In genomic region chr6:52360601-52361346, GRCh38 we compare ENCODE assay signal across 9 cellular contexts. TPM values are rescaled to one million over a fixed set of nuclear protein-coding genes. Genes with fewer than 3 reads are reported as not detected.
DNase-seq lines count a peak whose midpoint lies in the region; ATAC-seq and TF ChIP-seq lines count a peak whose summit lies in the region.
"Had no signal": no experiment of that assay in that cellular context is flagged by ENCODE, and none has a peak within 500 bp of the region (broad histone marks: within the 10 kb centered on the region; RNA-seq: fewer than 3 reads in every experiment).

No MANE protein-coding gene starts in this region.

- H2BK12ac ChIP-seq in trophoblast cell (ENCODE audit: low read length) = peak overlapping the region; percentile 97

- peaks cover 27 to 35% of the 10 kb centered on the region in 2 donors for H3K4me1 Mint-ChIP-seq in effector memory CD8-positive, alpha-beta T cell (ENCODE audit: low read depth in 2 of 2)

- H3K36me3 ChIP-seq in SK-N-SH (replicated peaks in 1 of 2; ENCODE audit: control insufficient read depth in 1 of 2, insufficient read depth in 2 of 2, low read length in 1 of 2) (no peaks in the 10 kb centered on the region), trophoblast cell (ENCODE audit: control insufficient read depth in 1 of 2, insufficient read depth in 2 of 2, low read length in 2 of 2) (no peaks in the 10 kb centered on the region)

- peaks cover 9% of the 10 kb centered on the region for H3F3A ChIP-seq in SK-N-SH (replicated peaks; ENCODE audit: insufficient read depth)

- H3K4me1 ChIP-seq in SK-N-SH (ENCODE audit: control insufficient read depth in 1 of 2, insufficient read depth in 2 of 2, low read depth in 1 of 2, low read length in 1 of 2) (peaks cover 0 to 28% of the 10 kb centered on the region in 2 experiments; a peak in 3 of 4 replicates), trophoblast cell (ENCODE audit: control insufficient read depth in 1 of 2, insufficient read depth in 2 of 2, low read length in 2 of 2) (peaks cover 11 to 14% of the 10 kb centered on the region in 2 experiments)

- TF ChIP-seq RAD21 in SK-N-SH (IDR thresholded peaks at IDR 0.05; ENCODE audit: low read length) = no peak

- H3K9me3 ChIP-seq in SK-N-SH = no peaks in the 10 kb centered on the region
- no peaks in the 10 kb centered on the region for H3K9me3 ChIP-seq in trophoblast cell (ENCODE audit: insufficient read depth, low read depth, low read length)

- CTCF ChIA-PET in SK-N-SH (lab: Yijun Ruan, JAX) = interaction anchor here (1.0 to 4.5 kb wide), 2 partner anchors 52 to 75 kb away, joined by 3 to 22 read pairs; partner anchors contain the start of gene MCM3

- H2AFZ ChIP-seq in SK-N-SH (ENCODE audit: low read depth) (no peak overlapping the region), trophoblast cell (ENCODE audit: insufficient read depth, low read length, poor library complexity) (no peak overlapping the region)

- H2BK5ac ChIP-seq in trophoblast cell (ENCODE audit: low read depth, low read length, poor library complexity) = peak overlapping the region; percentile 99

- H3K14ac ChIP-seq in trophoblast cell (ENCODE audit: low read length) = peak overlapping the region; percentile 89

- peak; percentile 10 for DNase-seq in SK-N-SH
- peak; percentile 61 for DNase-seq in NCI-H69 (lab: John Stamatoyannopoulos, UW)
- DNase-seq in effector memory CD8-positive, alpha-beta T cell = no peak
- peak in 1 of 2 donors; percentile 30 for DNase-seq in trophoblast cell
- no peak for DNase-seq in amygdala (lab: John Stamatoyannopoulos, UW)
- DNase-seq in AG20443 (ENCODE audit: low spot score) = no peak
- DNase-seq: NCI-H1436 had no signal

- TF ChIP-seq EP300 in SK-N-SH (IDR thresholded peaks at IDR 0.05; ENCODE audit: borderline replicate concordance in 1 of 2, low read depth in 1 of 2, low read length in 1 of 2) = no peak

- peak overlapping the region in 1 of 2 experiments; percentile 80; a peak in 2 of 4 replicates for H3K27ac ChIP-seq in SK-N-SH (ENCODE audit: low read depth in 2 of 2, low read length in 1 of 2)
- H3K27ac ChIP-seq in trophoblast cell (ENCODE audit: low read depth, low read length) = peak overlapping the region; percentile 98

- H3K9ac ChIP-seq in SK-N-SH (no peak overlapping the region), trophoblast cell (ENCODE audit: low read length) (no peak overlapping the region)

- H4K8ac ChIP-seq in trophoblast cell (ENCODE audit: low read depth, low read length) = peak overlapping the region; percentile 84

- no peak overlapping the region for H3K4me2 ChIP-seq in SK-N-SH
- peak overlapping the region; percentile 93 for H3K4me2 ChIP-seq in trophoblast cell (ENCODE audit: low read length)

- no peaks in the 10 kb centered on the region for H3K27me3 Mint-ChIP-seq in effector memory CD8-positive, alpha-beta T cell

- H3K79me1 ChIP-seq in trophoblast cell (ENCODE audit: low read length) = peaks cover 30% of the 10 kb centered on the region

- peak overlapping the region; percentile 95 for H4K91ac ChIP-seq in trophoblast cell (ENCODE audit: low read depth, low read length)

- ATAC-seq in SK-N-SH treated with all-trans-retinoic acid at 6 μM for 48 hours (no peak), GM19452 (IDR thresholded peaks at IDR 0.05; ENCODE audit: unreplicated experiment) (no peak)
- no peak for ATAC-seq in effector memory CD8-positive, alpha-beta T cell (replicated peaks)

- WGBS in SK-N-SH (ENCODE audit: low lambda C conversion rate) = 87% methylated on average over 11 of the region's 11 CpGs
- no CpG with 5 or more reads among the region's 11 CpGs for WGBS in trophoblast cell (ENCODE audit: extremely low coverage, insufficient coverage, insufficient read length)

- H3K36me3 Mint-ChIP-seq in effector memory CD8-positive, alpha-beta T cell (ENCODE audit: insufficient read depth) = peaks cover 17% of the 10 kb centered on the region

- peak overlapping the region; percentile 81 for H3K4ac ChIP-seq in trophoblast cell (ENCODE audit: low read depth, low read length)

- H3K27ac Mint-ChIP-seq in effector memory CD8-positive, alpha-beta T cell = peak overlapping the region; percentile 89 to 95

- H3K23ac ChIP-seq in trophoblast cell (ENCODE audit: low read length) = no peak overlapping the region

- H3K4me3 Mint-ChIP-seq in effector memory CD8-positive, alpha-beta T cell = peak overlapping the region; percentile 94 to 98

- no peak for TF ChIP-seq CTCF in SK-N-SH (IDR thresholded peaks at IDR 0.05)

- H3K4me3 ChIP-seq in SK-N-SH (ENCODE audit: low read depth in 2 of 2, low read length in 1 of 2) (no peak overlapping the region), trophoblast cell (ENCODE audit: low read depth, low read length) (no peak overlapping the region)

- POLR2A ChIA-PET in SK-N-SH (lab: Yijun Ruan, JAX) = no interaction called here

- no peaks in the 10 kb centered on the region for H3K9me2 ChIP-seq in SK-N-SH

- no peak overlapping the region for H4K12ac ChIP-seq in trophoblast cell (ENCODE audit: low read depth, low read length)

- no peaks in the 10 kb centered on the region for H4K20me1 ChIP-seq in SK-N-SH (ENCODE audit: insufficient read depth)

- H3K18ac ChIP-seq in trophoblast cell (ENCODE audit: low read length) = peak overlapping the region; percentile 92

- H3K79me2 ChIP-seq in SK-N-SH (ENCODE audit: insufficient read depth) = no peaks in the 10 kb centered on the region
- H3K79me2 ChIP-seq in trophoblast cell (ENCODE audit: control insufficient read depth, insufficient read depth, low read length, poor library complexity) = peaks cover 21% of the 10 kb centered on the region

- H2BK120ac ChIP-seq in trophoblast cell (ENCODE audit: insufficient read depth, low read length, poor library complexity) = peak overlapping the region; percentile 99

- peak overlapping the region; percentile 59 for H2AK5ac ChIP-seq in trophoblast cell (ENCODE audit: low read length)

- H3K9me3 Mint-ChIP-seq in effector memory CD8-positive, alpha-beta T cell = no peaks in the 10 kb centered on the region

- H3K27me3 ChIP-seq in SK-N-SH (ENCODE audit: insufficient read depth) (no peaks in the 10 kb centered on the region), trophoblast cell (ENCODE audit: insufficient read depth, low read length) (no peaks in the 10 kb centered on the region)

TF ChIP-seq in SK-N-SH, 30 proteins besides CTCF, POLR2A, EP300 and RAD21 (continues in another document):
- TF ChIP-seq RCOR1 (IDR thresholded peaks at IDR 0.05; ENCODE audit: low read length) (no peak), MXI1 (IDR thresholded peaks at IDR 0.05; ENCODE audit: low read depth, low read length) (no peak), TAF1 (IDR thresholded peaks at IDR 0.05; ENCODE audit: borderline replicate concordance, low read depth, low read length) (no peak), CHD2 (IDR thresholded peaks at IDR 0.05; ENCODE audit: low read length, partially characterized antibody) (no peak), NFIC (IDR thresholded peaks at IDR 0.05; ENCODE audit: borderline replicate concordance) (no peak)
- TF ChIP-seq, protein P1, sequence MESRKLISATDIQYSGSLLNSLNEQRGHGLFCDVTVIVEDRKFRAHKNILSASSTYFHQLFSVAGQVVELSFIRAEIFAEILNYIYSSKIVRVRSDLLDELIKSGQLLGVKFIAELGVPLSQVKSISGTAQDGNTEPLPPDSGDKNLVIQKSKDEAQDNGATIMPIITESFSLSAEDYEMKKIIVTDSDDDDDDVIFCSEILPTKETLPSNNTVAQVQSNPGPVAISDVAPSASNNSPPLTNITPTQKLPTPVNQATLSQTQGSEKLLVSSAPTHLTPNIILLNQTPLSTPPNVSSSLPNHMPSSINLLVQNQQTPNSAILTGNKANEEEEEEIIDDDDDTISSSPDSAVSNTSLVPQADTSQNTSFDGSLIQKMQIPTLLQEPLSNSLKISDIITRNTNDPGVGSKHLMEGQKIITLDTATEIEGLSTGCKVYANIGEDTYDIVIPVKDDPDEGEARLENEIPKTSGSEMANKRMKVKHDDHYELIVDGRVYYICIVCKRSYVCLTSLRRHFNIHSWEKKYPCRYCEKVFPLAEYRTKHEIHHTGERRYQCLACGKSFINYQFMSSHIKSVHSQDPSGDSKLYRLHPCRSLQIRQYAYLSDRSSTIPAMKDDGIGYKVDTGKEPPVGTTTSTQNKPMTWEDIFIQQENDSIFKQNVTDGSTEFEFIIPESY (IDR thresholded peaks at IDR 0.05; ENCODE audit: borderline replicate concordance, low read depth) = no peak

TF ChIP-seq in SK-N-SH treated with all-trans-retinoic acid at 6 μM for 48 hours, 23 proteins besides CTCF, POLR2A, EP300 and RAD21 (continues in another document):
- no peak for TF ChIP-seq TSHZ2 (CRISPR knock-in tag; IDR thresholded peaks at IDR 0.05)

RNA-seq across cellular contexts. Expression of gene PAQR8, which starts 1.2 kb away (rescaled TPM):
- 2.3 and 2.4 TPM in 2 replicates for polyA plus RNA-seq in SK-N-SH (2012; rRNA removed)
- 2.2 and 3.1 TPM in 2 replicates for polyA plus RNA-seq in SK-N-SH (2012; cell fraction: cytosol; rRNA removed)
- 0.55 and 0.86 TPM in 2 replicates for polyA plus RNA-seq in SK-N-SH (2012; cell fraction: nucleus; rRNA removed)
- 141 and 153 TPM in 2 replicates for polyA plus RNA-seq in trophoblast cell (2013)

RNA-seq across cellular contexts. Expression of gene EFHC1, which starts 59.4 kb away (rescaled TPM):
- 39.4 and 54.3 TPM in 2 replicates for polyA plus RNA-seq in SK-N-SH (2012; rRNA removed)
- 20.2 and 22.6 TPM in 2 replicates for polyA plus RNA-seq in SK-N-SH (2012; cell fraction: cytosol; rRNA removed)
- polyA plus RNA-seq in SK-N-SH (2012; cell fraction: nucleus; rRNA removed) = 204 and 279 TPM in 2 replicates
- 6.3 and 7.2 TPM in 2 replicates for polyA plus RNA-seq in trophoblast cell (2013)

Comparison
In these comparisons a context has a peak if more than half of its experiments do, and no peak if none do; other contexts are left out.
1. DNase-seq: peak in SK-N-SH (single experiment) and NCI-H69 (single experiment); none in effector memory CD8-positive, alpha-beta T cell (0 of 3), amygdala (0 of 56) and AG20443 (single experiment).